In genomic region chr6:116571683-116572000, GRCh38 we compare ENCODE assay signal across 8 cellular contexts. TPM values are rescaled to one million over a fixed set of nuclear protein-coding genes. Genes with fewer than 3 reads are reported as not detected.
A peak's percentile ranks its signal among the peaks of the same experiment; 100 is the strongest.
DNase-seq lines count a peak whose midpoint lies in the region; ATAC-seq and TF ChIP-seq lines count a peak whose summit lies in the region.

No MANE protein-coding gene starts in this region.

- ATAC-seq in HG03196 (IDR thresholded peaks at IDR 0.05; ENCODE audit: unreplicated experiment) (no peak), HG02884 (IDR thresholded peaks at IDR 0.05; ENCODE audit: unreplicated experiment) (no peak), HG02610 (IDR thresholded peaks at IDR 0.05; ENCODE audit: unreplicated experiment) (no peak)

- H3K4me1 ChIP-seq in HEK293 (ENCODE audit: control insufficient read depth, insufficient read depth, low read length) (peaks cover 2% of the 10 kb centered on the region; the same call in 1 of the 2 replicates), iPS DF 6.9 (ENCODE audit: control insufficient read depth, insufficient read depth, low read length) (no peaks in the 10 kb centered on the region), spleen (peaks cover 15 to 74% (median 49%) of the 10 kb centered on the region in 6 donors)

- TF ChIP-seq CTCF in HEK293 (tag by site-specific recombination; IDR thresholded peaks at IDR 0.05) (no peak), spleen (IDR thresholded peaks at IDR 0.05 in 8 of 11, conservative IDR thresholded peaks at IDR 0.05 in 3 of 11) (no peak)

- no peak for DNase-seq in activated T-helper 2 cell treated with anti-CD3 and anti-CD28 coated beads, Interferon-gamma antibody, Interleukin-2, Interleukin-4, amounts not matched to agents 10 μg/mL and 5 μg/mL and 100 μg/mL, durations not matched to agents 14 hours and 24 hours and 36 hours (ENCODE audit: low spot score)
- no peak for DNase-seq in iPS DF 6.9 (ENCODE audit: low read depth, low spot score)
- DNase-seq in spleen, result no peak
- DNase-seq in NCI-H128 (lab: John Stamatoyannopoulos, UW; ENCODE audit: unreplicated experiment), result no peak

- CTCF ChIA-PET in HEK293 (lab: Yijun Ruan, JAX), result interaction anchor here (0.6 to 3.3 kb wide), 13 partner anchors 9 to 469 kb away, joined by 3 to 19 read pairs (median 5); no protein-coding TSS in a partner anchor

- no peak for TF ChIP-seq POLR2A in spleen (IDR thresholded peaks at IDR 0.05)

- peak overlapping the region; percentile 93 for H3K4me3 Mint-ChIP-seq in activated T-helper 2 cell treated with anti-CD3 and anti-CD28 coated beads, Interferon-gamma antibody, Interleukin-2, Interleukin-4, amounts not matched to agents 10 μg/mL and 5 μg/mL and 100 μg/mL, durations not matched to agents 14 hours and 24 hours and 36 hours (ENCODE audit: low read depth)

- peaks cover 4% of the 10 kb centered on the region for H3K27me3 Mint-ChIP-seq in activated T-helper 2 cell treated with anti-CD3 and anti-CD28 coated beads, Interferon-gamma antibody, Interleukin-2, Interleukin-4, amounts not matched to agents 10 μg/mL and 5 μg/mL and 100 μg/mL, durations not matched to agents 14 hours and 24 hours and 36 hours (ENCODE audit: low read depth)

- peak overlapping the region; percentile 96 for H3K27ac Mint-ChIP-seq in activated T-helper 2 cell treated with anti-CD3 and anti-CD28 coated beads, Interferon-gamma antibody, Interleukin-2, Interleukin-4, amounts not matched to agents 10 μg/mL and 5 μg/mL and 100 μg/mL, durations not matched to agents 14 hours and 24 hours and 36 hours

- peaks cover 19% of the 10 kb centered on the region for H3K36me3 Mint-ChIP-seq in activated T-helper 2 cell treated with anti-CD3 and anti-CD28 coated beads, Interferon-gamma antibody, Interleukin-2, Interleukin-4, amounts not matched to agents 10 μg/mL and 5 μg/mL and 100 μg/mL, durations not matched to agents 14 hours and 24 hours and 36 hours (ENCODE audit: low read depth)

- intact Hi-C loops in activated T-helper 2 cell treated with anti-CD3 and anti-CD28 coated beads, Interferon-gamma antibody, Interleukin-2, Interleukin-4, amounts not matched to agents 10 μg/mL and 5 μg/mL and 100 μg/mL, durations not matched to agents 14 hours and 24 hours and 36 hours (cut with micrococcal nuclease), result loop anchor here (1.0 to 5.0 kb wide), 6 partner anchors 97 to 471 kb away; partner anchors contain the start of genes KPNA5, NT5DC1, TSPYL1 and TSPYL4
- intact Hi-C loops in spleen (cut with DNase I; ENCODE audit: low total_unique reads), result no loop called here

- H3K27me3 ChIP-seq in iPS DF 6.9 (ENCODE audit: control insufficient read depth, insufficient read depth, low read length), result no peaks in the 10 kb centered on the region
- H3K27me3 ChIP-seq in spleen (replicated peaks in 1 of 7), result no peaks in the 10 kb centered on the region

- no peaks in the 10 kb centered on the region for H3K9me3 Mint-ChIP-seq in activated T-helper 2 cell treated with anti-CD3 and anti-CD28 coated beads, Interferon-gamma antibody, Interleukin-2, Interleukin-4, amounts not matched to agents 10 μg/mL and 5 μg/mL and 100 μg/mL, durations not matched to agents 14 hours and 24 hours and 36 hours

- POLR2A ChIA-PET in HEK293 (lab: Yijun Ruan, JAX), result interaction anchor here (0.6 to 2.7 kb wide), 24 partner anchors 8 to 471 kb away, joined by 3 to 27 read pairs (median 4); partner anchors contain the start of genes CALHM5, DSE, NT5DC1 and RSPH4A

- H3K36me3 ChIP-seq in HEK293 (ENCODE audit: control insufficient read depth in 2 of 2, insufficient read depth in 1 of 2, low read length in 2 of 2) (peaks cover 6 to 31% of the 10 kb centered on the region in 2 experiments; a peak in 2 of 3 replicates), iPS DF 6.9 (ENCODE audit: control insufficient read depth, insufficient read depth, low read length) (no peaks in the 10 kb centered on the region), spleen (peaks cover 0 to 28% (median 9%) of the 10 kb centered on the region in 6 donors)

- no peaks in the 10 kb centered on the region for H3K9me3 ChIP-seq in HEK293 (ENCODE audit: control insufficient read depth, insufficient read depth, low read depth, low read length)
- no peaks in the 10 kb centered on the region for H3K9me3 ChIP-seq in iPS DF 6.9 (ENCODE audit: control insufficient read depth, insufficient read depth, low read length)
- H3K9me3 ChIP-seq in spleen, result no peaks in the 10 kb centered on the region

- H3K4me3 ChIP-seq in HEK293 (ENCODE audit: low read depth, low read length), result peak overlapping the region; percentile 96
- peak overlapping the region; percentile 85 for H3K4me3 ChIP-seq in iPS DF 6.9 (ENCODE audit: low read length)
- peak overlapping the region; percentile 52 to 85 (median 72) for H3K4me3 ChIP-seq in spleen

- WGBS in iPS DF 6.9 (ENCODE audit: insufficient coverage, insufficient read length), result no CpG with 5 or more reads among the region's 12 CpGs
- WGBS in spleen, 5 donors, result 0 to 1% (median 0%) methylated on average over 12 of the region's 12 CpGs

- H3K27ac ChIP-seq in HEK293 (ENCODE audit: extremely low read depth, low read depth, low read length) (peak overlapping the region; percentile 85), iPS DF 6.9 (ENCODE audit: low read length) (no peak overlapping the region), spleen (peak overlapping the region; percentile 76 to 96 (median 92))

- peaks cover 36% of the 10 kb centered on the region for H3K4me1 Mint-ChIP-seq in activated T-helper 2 cell treated with anti-CD3 and anti-CD28 coated beads, Interferon-gamma antibody, Interleukin-2, Interleukin-4, amounts not matched to agents 10 μg/mL and 5 μg/mL and 100 μg/mL, durations not matched to agents 14 hours and 24 hours and 36 hours (ENCODE audit: low read depth)

TF ChIP-seq in HEK293, 187 proteins besides CTCF, POLR2A, EP300 and RAD21 (continues in another document):
- no peak for TF ChIP-seq ZNF580 (tag by site-specific recombination; IDR thresholded peaks at IDR 0.05)
- TF ChIP-seq ATF2 (tag by site-specific recombination; IDR thresholded peaks at IDR 0.05; ENCODE audit: low read depth), result no peak
- TF ChIP-seq ZNF146 (tag by site-specific recombination; IDR thresholded peaks at IDR 0.05), result no peak
- no peak for TF ChIP-seq KLF17 (tag by site-specific recombination; IDR thresholded peaks at IDR 0.05)

RNA-seq across cellular contexts. Expression of gene RWDD1, which starts 0.3 kb away (rescaled TPM):
- total RNA-seq in activated T-helper 2 cell treated with anti-CD3 and anti-CD28 coated beads, Interferon-gamma antibody, Interleukin-2, Interleukin-4, amounts not matched to agents 10 μg/mL and 5 μg/mL and 100 μg/mL, durations not matched to agents 14 hours and 24 hours and 36 hours, result 40.6 and 42.1 TPM in 2 replicates
- total RNA-seq in spleen, result 10 to 100 TPM; 25.8 to 50.0 (median 30.8) TPM
- 10 to 100 TPM; 45.2 to 57.5 (median 50.5) TPM for polyA plus RNA-seq in spleen

RNA-seq across cellular contexts. Expression of gene CALHM4, which starts 18.1 kb away (rescaled TPM):
- not detected in 2 replicates for total RNA-seq in activated T-helper 2 cell treated with anti-CD3 and anti-CD28 coated beads, Interferon-gamma antibody, Interleukin-2, Interleukin-4, amounts not matched to agents 10 μg/mL and 5 μg/mL and 100 μg/mL, durations not matched to agents 14 hours and 24 hours and 36 hours
- total RNA-seq in spleen, result not detected
- not detected for polyA plus RNA-seq in spleen

RNA-seq across cellular contexts. Expression of gene TRAPPC3L, which starts 26.2 kb away (rescaled TPM):
- not detected in 2 replicates for total RNA-seq in activated T-helper 2 cell treated with anti-CD3 and anti-CD28 coated beads, Interferon-gamma antibody, Interleukin-2, Interleukin-4, amounts not matched to agents 10 μg/mL and 5 μg/mL and 100 μg/mL, durations not matched to agents 14 hours and 24 hours and 36 hours
- total RNA-seq in spleen, result 1 to 10 TPM; 1.3 to 6.3 (median 3.3) TPM
- polyA plus RNA-seq in spleen, result 1 to 10 TPM in 1 of 3 donors, under 1 TPM in 2; 0.33 to 3.0 (median 0.71) TPM

RNA-seq across cellular contexts. Expression of gene RSPH4A, which starts 44.6 kb away (rescaled TPM):
- 0.11 and 0.14 TPM in 2 replicates for total RNA-seq in activated T-helper 2 cell treated with anti-CD3 and anti-CD28 coated beads, Interferon-gamma antibody, Interleukin-2, Interleukin-4, amounts not matched to agents 10 μg/mL and 5 μg/mL and 100 μg/mL, durations not matched to agents 14 hours and 24 hours and 36 hours
- 1 to 10 TPM in 3 of 7 donors, under 1 TPM in 4; 0.27 to 1.8 (median 0.77) TPM for total RNA-seq in spleen
- polyA plus RNA-seq in spleen, result under 1 TPM; 0.17 to 0.59 (median 0.29) TPM
